1 cellular context compared by ENCODE assay signal in genomic region chr20:62407221-62407992, GRCh38.
TF ChIP-seq lines count a peak whose summit lies in the region.

A gene with protein sequence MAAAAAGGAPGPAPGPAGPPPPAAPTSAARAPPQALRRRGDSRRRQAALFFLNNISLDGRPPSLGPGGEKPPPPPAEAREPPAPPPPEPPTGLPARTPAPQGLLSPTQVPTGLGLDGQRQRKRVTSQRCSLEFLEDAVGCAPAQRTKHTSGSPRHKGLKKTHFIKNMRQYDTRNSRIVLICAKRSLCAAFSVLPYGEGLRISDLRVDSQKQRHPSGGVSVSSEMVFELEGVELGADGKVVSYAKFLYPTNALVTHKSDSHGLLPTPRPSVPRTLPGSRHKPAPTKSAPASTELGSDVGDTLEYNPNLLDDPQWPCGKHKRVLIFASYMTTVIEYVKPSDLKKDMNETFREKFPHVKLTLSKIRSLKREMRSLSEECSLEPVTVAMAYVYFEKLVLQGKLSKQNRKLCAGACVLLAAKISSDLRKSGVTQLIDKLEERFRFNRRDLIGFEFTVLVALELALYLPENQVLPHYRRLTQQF (minus strand): TSS chr20:62407285. CDS start chr20:62407276, 9 bp downstream.

TF ChIP-seq in HepG2, 621 proteins besides CTCF, POLR2A, EP300 and RAD21 (continued from another document and continues in another):
- TF ChIP-seq TFDP2 (CRISPR knock-in tag; IDR thresholded peaks at IDR 0.05), result peak; percentile 97
- TF ChIP-seq, protein P1, sequence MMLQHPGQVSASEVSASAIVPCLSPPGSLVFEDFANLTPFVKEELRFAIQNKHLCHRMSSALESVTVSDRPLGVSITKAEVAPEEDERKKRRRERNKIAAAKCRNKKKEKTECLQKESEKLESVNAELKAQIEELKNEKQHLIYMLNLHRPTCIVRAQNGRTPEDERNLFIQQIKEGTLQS (CRISPR knock-in tag; IDR thresholded peaks at IDR 0.05), result peak; percentile 56; the same call in 1 of the 2 replicates
- peak; percentile 80; the same call in 1 of the 2 replicates for TF ChIP-seq ZC3H13 (CRISPR knock-in tag; IDR thresholded peaks at IDR 0.05)
- 0 out of 2 replicates have a peak, but pooled peaks have one; percentile 22 for TF ChIP-seq ZFAT (CRISPR knock-in tag; conservative IDR thresholded peaks at IDR 0.05)
- TF ChIP-seq, protein P2, sequence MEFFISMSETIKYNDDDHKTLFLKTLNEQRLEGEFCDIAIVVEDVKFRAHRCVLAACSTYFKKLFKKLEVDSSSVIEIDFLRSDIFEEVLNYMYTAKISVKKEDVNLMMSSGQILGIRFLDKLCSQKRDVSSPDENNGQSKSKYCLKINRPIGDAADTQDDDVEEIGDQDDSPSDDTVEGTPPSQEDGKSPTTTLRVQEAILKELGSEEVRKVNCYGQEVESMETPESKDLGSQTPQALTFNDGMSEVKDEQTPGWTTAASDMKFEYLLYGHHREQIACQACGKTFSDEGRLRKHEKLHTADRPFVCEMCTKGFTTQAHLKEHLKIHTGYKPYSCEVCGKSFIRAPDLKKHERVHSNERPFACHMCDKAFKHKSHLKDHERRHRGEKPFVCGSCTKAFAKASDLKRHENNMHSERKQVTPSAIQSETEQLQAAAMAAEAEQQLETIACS (CRISPR knock-in tag; IDR thresholded peaks at IDR 0.05), result peak; percentile 93
- TF ChIP-seq ZIK1 (CRISPR knock-in tag; IDR thresholded peaks at IDR 0.05; ENCODE audit: borderline replicate concordance, low read depth), result peak; percentile 84
- TF ChIP-seq ZEB1 (IDR thresholded peaks at IDR 0.05; ENCODE audit: insufficient replicate concordance, low read depth), result no peak
- peak; percentile 94; the same call in 1 of the 2 replicates for TF ChIP-seq KLF12 (CRISPR knock-in tag; IDR thresholded peaks at IDR 0.05; ENCODE audit: borderline replicate concordance)
- TF ChIP-seq ZSCAN25 (CRISPR knock-in tag; IDR thresholded peaks at IDR 0.05), result peak; percentile 77
- peak; percentile 88; the same call in 1 of the 2 replicates for TF ChIP-seq ZNF180 (CRISPR knock-in tag; IDR thresholded peaks at IDR 0.05; ENCODE audit: borderline replicate concordance, low read depth)
- TF ChIP-seq ZBTB21 (CRISPR knock-in tag; IDR thresholded peaks at IDR 0.05), result peak; percentile 36; the same call in 1 of the 2 replicates
- peak; percentile 54 for TF ChIP-seq ZNF143 (CRISPR knock-in tag; IDR thresholded peaks at IDR 0.05)
- TF ChIP-seq ATAD3A (CRISPR knock-in tag; IDR thresholded peaks at IDR 0.05), result no peak
- TF ChIP-seq, protein P3, sequence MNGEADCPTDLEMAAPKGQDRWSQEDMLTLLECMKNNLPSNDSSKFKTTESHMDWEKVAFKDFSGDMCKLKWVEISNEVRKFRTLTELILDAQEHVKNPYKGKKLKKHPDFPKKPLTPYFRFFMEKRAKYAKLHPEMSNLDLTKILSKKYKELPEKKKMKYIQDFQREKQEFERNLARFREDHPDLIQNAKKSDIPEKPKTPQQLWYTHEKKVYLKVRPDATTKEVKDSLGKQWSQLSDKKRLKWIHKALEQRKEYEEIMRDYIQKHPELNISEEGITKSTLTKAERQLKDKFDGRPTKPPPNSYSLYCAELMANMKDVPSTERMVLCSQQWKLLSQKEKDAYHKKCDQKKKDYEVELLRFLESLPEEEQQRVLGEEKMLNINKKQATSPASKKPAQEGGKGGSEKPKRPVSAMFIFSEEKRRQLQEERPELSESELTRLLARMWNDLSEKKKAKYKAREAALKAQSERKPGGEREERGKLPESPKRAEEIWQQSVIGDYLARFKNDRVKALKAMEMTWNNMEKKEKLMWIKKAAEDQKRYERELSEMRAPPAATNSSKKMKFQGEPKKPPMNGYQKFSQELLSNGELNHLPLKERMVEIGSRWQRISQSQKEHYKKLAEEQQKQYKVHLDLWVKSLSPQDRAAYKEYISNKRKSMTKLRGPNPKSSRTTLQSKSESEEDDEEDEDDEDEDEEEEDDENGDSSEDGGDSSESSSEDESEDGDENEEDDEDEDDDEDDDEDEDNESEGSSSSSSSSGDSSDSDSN (CRISPR knock-in tag; IDR thresholded peaks at IDR 0.05), result peak; percentile 68
- TF ChIP-seq ZNF83 (CRISPR knock-in tag; IDR thresholded peaks at IDR 0.05; ENCODE audit: borderline replicate concordance), result peak; percentile 88; the same call in 1 of the 2 replicates
- peak; percentile 74; the same call in 1 of the 2 replicates for TF ChIP-seq ZNF839 (CRISPR knock-in tag; IDR thresholded peaks at IDR 0.05; ENCODE audit: borderline replicate concordance)
- TF ChIP-seq ZNF20 (CRISPR knock-in tag; IDR thresholded peaks at IDR 0.05), result 0 out of 2 replicates have a peak, but pooled peaks have one; percentile 78
- TF ChIP-seq, protein P4, sequence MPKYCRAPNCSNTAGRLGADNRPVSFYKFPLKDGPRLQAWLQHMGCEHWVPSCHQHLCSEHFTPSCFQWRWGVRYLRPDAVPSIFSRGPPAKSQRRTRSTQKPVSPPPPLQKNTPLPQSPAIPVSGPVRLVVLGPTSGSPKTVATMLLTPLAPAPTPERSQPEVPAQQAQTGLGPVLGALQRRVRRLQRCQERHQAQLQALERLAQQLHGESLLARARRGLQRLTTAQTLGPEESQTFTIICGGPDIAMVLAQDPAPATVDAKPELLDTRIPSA (CRISPR knock-in tag; IDR thresholded peaks at IDR 0.05; ENCODE audit: borderline replicate concordance), result peak; percentile 90; the same call in 1 of the 2 replicates
- TF ChIP-seq RNF2 (conservative IDR thresholded peaks at IDR 0.05; ENCODE audit: low read depth), result peak; percentile 89
- peak; percentile 85; the same call in 1 of the 2 replicates for TF ChIP-seq PBX3 (CRISPR knock-in tag; IDR thresholded peaks at IDR 0.05; ENCODE audit: borderline replicate concordance)
- TF ChIP-seq ZBTB38 (CRISPR knock-in tag; IDR thresholded peaks at IDR 0.05), result no peak; the same call in 1 of the 2 replicates
- TF ChIP-seq FOXC1 (CRISPR knock-in tag; IDR thresholded peaks at IDR 0.05; ENCODE audit: borderline replicate concordance), result peak; percentile 69; the same call in 1 of the 2 replicates
- no peak; the same call in 1 of the 2 replicates for TF ChIP-seq ZNF660 (CRISPR knock-in tag; IDR thresholded peaks at IDR 0.05; ENCODE audit: borderline replicate concordance, low read depth)
- 0 out of 2 replicates have a peak, but pooled peaks have one; percentile 10 for TF ChIP-seq ZNF652 (CRISPR knock-in tag; IDR thresholded peaks at IDR 0.05; ENCODE audit: borderline replicate concordance, low read depth)
- TF ChIP-seq U2AF1 (optimal IDR thresholded peaks at IDR 0.05; ENCODE audit: low read depth, low read length), result peak; percentile 27
- peak; percentile 85; the same call in 1 of the 2 replicates for TF ChIP-seq KLF15 (CRISPR knock-in tag; IDR thresholded peaks at IDR 0.05; ENCODE audit: borderline replicate concordance)
- TF ChIP-seq ZNF335 (CRISPR knock-in tag; IDR thresholded peaks at IDR 0.05), result no peak
- peak; percentile 72; the same call in 1 of the 2 replicates for TF ChIP-seq KMT2A (CRISPR knock-in tag; IDR thresholded peaks at IDR 0.05)
- TF ChIP-seq, protein P5, sequence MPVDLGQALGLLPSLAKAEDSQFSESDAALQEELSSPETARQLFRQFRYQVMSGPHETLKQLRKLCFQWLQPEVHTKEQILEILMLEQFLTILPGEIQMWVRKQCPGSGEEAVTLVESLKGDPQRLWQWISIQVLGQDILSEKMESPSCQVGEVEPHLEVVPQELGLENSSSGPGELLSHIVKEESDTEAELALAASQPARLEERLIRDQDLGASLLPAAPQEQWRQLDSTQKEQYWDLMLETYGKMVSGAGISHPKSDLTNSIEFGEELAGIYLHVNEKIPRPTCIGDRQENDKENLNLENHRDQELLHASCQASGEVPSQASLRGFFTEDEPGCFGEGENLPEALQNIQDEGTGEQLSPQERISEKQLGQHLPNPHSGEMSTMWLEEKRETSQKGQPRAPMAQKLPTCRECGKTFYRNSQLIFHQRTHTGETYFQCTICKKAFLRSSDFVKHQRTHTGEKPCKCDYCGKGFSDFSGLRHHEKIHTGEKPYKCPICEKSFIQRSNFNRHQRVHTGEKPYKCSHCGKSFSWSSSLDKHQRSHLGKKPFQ (CRISPR knock-in tag; IDR thresholded peaks at IDR 0.05; ENCODE audit: insufficient replicate concordance), result no peak
- no peak for TF ChIP-seq DMAP1 (CRISPR knock-in tag; IDR thresholded peaks at IDR 0.05)
- peak; percentile 76 for TF ChIP-seq HMG20B (CRISPR knock-in tag; conservative IDR thresholded peaks at IDR 0.05)
- TF ChIP-seq ZNF136 (CRISPR knock-in tag; IDR thresholded peaks at IDR 0.05; ENCODE audit: low read depth), result 0 out of 2 replicates have a peak, but pooled peaks have one; percentile 78
- TF ChIP-seq MIER3 (CRISPR knock-in tag; IDR thresholded peaks at IDR 0.05; ENCODE audit: borderline replicate concordance), result peak; percentile 81; the same call in 1 of the 2 replicates
- peak; percentile 68 for TF ChIP-seq CREB1 (IDR thresholded peaks at IDR 0.05)
- no peak for TF ChIP-seq CREB1 (CRISPR knock-in tag; IDR thresholded peaks at IDR 0.05)
- TF ChIP-seq GMEB1 (CRISPR knock-in tag; IDR thresholded peaks at IDR 0.05; ENCODE audit: borderline replicate concordance), result peak; percentile 74; the same call in 1 of the 2 replicates
- peak; percentile 97 for TF ChIP-seq NKX3-1 (CRISPR knock-in tag; IDR thresholded peaks at IDR 0.05)
- TF ChIP-seq ZNF274 (CRISPR knock-in tag; IDR thresholded peaks at IDR 0.05), result no peak; the same call in none of the 2 replicates
- TF ChIP-seq PAF1 (CRISPR knock-in tag; IDR thresholded peaks at IDR 0.05), result no peak
- no peak for TF ChIP-seq SMARCE1 (IDR thresholded peaks at IDR 0.05; ENCODE audit: borderline replicate concordance)
- no peak for TF ChIP-seq ZNF577 (CRISPR knock-in tag; IDR thresholded peaks at IDR 0.05; ENCODE audit: borderline replicate concordance, low read depth)
- peak; percentile 38; the same call in 1 of the 2 replicates for TF ChIP-seq GATAD2A (CRISPR knock-in tag; IDR thresholded peaks at IDR 0.05)
- no peak for TF ChIP-seq POLR2AphosphoS5 (IDR thresholded peaks at IDR 0.05; ENCODE audit: low read depth, low read length)
- TF ChIP-seq PAWR (CRISPR knock-in tag; IDR thresholded peaks at IDR 0.05; ENCODE audit: borderline replicate concordance), result 0 out of 2 replicates have a peak, but pooled peaks have one; percentile 93
- TF ChIP-seq RNF219 (CRISPR knock-in tag; IDR thresholded peaks at IDR 0.05), result no peak
- TF ChIP-seq, protein P6, sequence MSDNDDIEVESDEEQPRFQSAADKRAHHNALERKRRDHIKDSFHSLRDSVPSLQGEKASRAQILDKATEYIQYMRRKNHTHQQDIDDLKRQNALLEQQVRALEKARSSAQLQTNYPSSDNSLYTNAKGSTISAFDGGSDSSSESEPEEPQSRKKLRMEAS (IDR thresholded peaks at IDR 0.05), result peak; percentile 91
- TF ChIP-seq ZNF720 (CRISPR knock-in tag; IDR thresholded peaks at IDR 0.05), result no peak; the same call in 1 of the 2 replicates
- peak; percentile 84; the same call in 1 of the 2 replicates for TF ChIP-seq SPEN (CRISPR knock-in tag; IDR thresholded peaks at IDR 0.05; ENCODE audit: low read depth)
- peak; percentile 63; the same call in 1 of the 2 replicates for TF ChIP-seq SIX1 (CRISPR knock-in tag; IDR thresholded peaks at IDR 0.05; ENCODE audit: borderline replicate concordance)
- peak; percentile 85 for TF ChIP-seq PHF5A (CRISPR knock-in tag; IDR thresholded peaks at IDR 0.05; ENCODE audit: low read depth, unreplicated experiment)
- TF ChIP-seq ZNF460 (CRISPR knock-in tag; IDR thresholded peaks at IDR 0.05; ENCODE audit: borderline replicate concordance), result 0 out of 2 replicates have a peak, but pooled peaks have one; percentile 51
- peak; percentile 91; the same call in 1 of the 2 replicates for TF ChIP-seq ZNF235 (CRISPR knock-in tag; IDR thresholded peaks at IDR 0.05; ENCODE audit: borderline replicate concordance)
- peak; percentile 95; the same call in 1 of the 2 replicates for TF ChIP-seq ZSCAN12 (CRISPR knock-in tag; IDR thresholded peaks at IDR 0.05)
